ENCODE assay signal across 29 cellular contexts in genomic region chr2:16952805-16953204, GRCh38.
"Had no signal": no experiment of that assay in that cellular context is flagged by ENCODE, and none has a peak within 500 bp of the region (broad histone marks: within the 10 kb centered on the region; RNA-seq: fewer than 3 reads in every experiment).

No MANE protein-coding gene starts in this region.

- H3K27ac ChIP-seq: neural progenitor cell, ovary, parathyroid adenoma, psoas muscle, skin epidermis, suprapubic skin, testis, tibial artery, transverse colon, upper lobe of right lung, uterus had no signal

- H3K9me3 Mint-ChIP-seq: nephron, neural progenitor cell, type B pancreatic cell had no signal

- ATAC-seq: naive thymus-derived CD4-positive, alpha-beta T cell; natural killer cell; psoas muscle; right cardiac atrium; sciatic nerve; stimulated activated effector memory CD8-positive, alpha-beta T cell treated with anti-CD3 and anti-CD28 coated beads, Interleukin-12 subunit alpha, Interleukin-12 subunit beta, amount 100 ng/mL, for 72 hours; stimulated activated naive CD8-positive, alpha-beta T cell treated with anti-CD3 and anti-CD28 coated beads, Interleukin-15, amount 100 ng/mL, for 72 hours; stimulated activated naive CD8-positive, alpha-beta T cell treated with anti-CD3 and anti-CD28 coated beads, Interleukin-15, Interleukin-2, amounts not matched to agents 100 U/mL and 50 U/mL, for 24 hours; upper lobe of right lung had no signal

- H3K4me1 ChIP-seq: parathyroid adenoma, psoas muscle, suprapubic skin, tibial artery, transverse colon, upper lobe of right lung, uterus had no signal

- H3K27me3 ChIP-seq: neural progenitor cell, ovary, suprapubic skin, testis, tibial artery, transverse colon, upper lobe of right lung, uterus had no signal

- H3K27ac Mint-ChIP-seq: naive thymus-derived CD4-positive, alpha-beta T cell; natural killer cell; nephron; neural progenitor cell; progenitor cell of endocrine pancreas; stimulated activated effector memory CD8-positive, alpha-beta T cell treated with anti-CD3 and anti-CD28 coated beads, Interleukin-12 subunit alpha, Interleukin-12 subunit beta, amount 100 ng/mL, for 72 hours; stimulated activated naive CD8-positive, alpha-beta T cell treated with anti-CD3 and anti-CD28 coated beads, Interleukin-15, amount 100 ng/mL, for 72 hours; type B pancreatic cell had no signal

- H3K4me1 Mint-ChIP-seq: naive thymus-derived CD4-positive, alpha-beta T cell; natural killer cell; stimulated activated effector memory CD8-positive, alpha-beta T cell treated with anti-CD3 and anti-CD28 coated beads, Interleukin-12 subunit alpha, Interleukin-12 subunit beta, amount 100 ng/mL, for 72 hours; stimulated activated naive CD8-positive, alpha-beta T cell treated with anti-CD3 and anti-CD28 coated beads, Interleukin-15, amount 100 ng/mL, for 72 hours had no signal

- H3K36me3 Mint-ChIP-seq: naive thymus-derived CD4-positive, alpha-beta T cell; natural killer cell; neural progenitor cell; stimulated activated effector memory CD8-positive, alpha-beta T cell treated with anti-CD3 and anti-CD28 coated beads, Interleukin-12 subunit alpha, Interleukin-12 subunit beta, amount 100 ng/mL, for 72 hours; type B pancreatic cell had no signal

- H3K4me3 ChIP-seq: neural progenitor cell, ovary, psoas muscle, skin epidermis, suprapubic skin, testis, tibial artery, transverse colon, upper lobe of right lung, uterus had no signal

- H2AFZ ChIP-seq: neural progenitor cell, parathyroid adenoma had no signal

- H3K36me3 ChIP-seq: neural progenitor cell, ovary, suprapubic skin, tibial artery, transverse colon, upper lobe of right lung, uterus had no signal

- DNase-seq: naive thymus-derived CD4-positive, alpha-beta T cell; natural killer cell; occipital lobe; ovary; posterior cingulate gyrus; psoas muscle; right cardiac atrium; stimulated activated CD4-positive, alpha-beta T cell treated with anti-CD3 and anti-CD28 coated beads, Interleukin-15, amount 100 ng/mL, for 24 hours; stimulated activated CD4-positive, alpha-beta T cell treated with anti-CD3 and anti-CD28 coated beads, Interleukin-2, amount 100 ng/mL, for 24 hours; stimulated activated CD4-positive, alpha-beta T cell treated with anti-CD3 and anti-CD28 coated beads, Interleukin-2, amount 100 ng/mL, for 48 hours; stimulated activated CD4-positive, alpha-beta T cell treated with anti-CD3 and anti-CD28 coated beads, Interleukin-4, amount 100 ng/mL, for 24 hours; stimulated activated naive CD4-positive, alpha-beta T cell; stimulated activated naive CD8-positive, alpha-beta T cell treated with anti-CD3 and anti-CD28 coated beads, Interleukin-15, amount 100 ng/mL, for 72 hours; stimulated activated naive CD8-positive, alpha-beta T cell treated with anti-CD3 and anti-CD28 coated beads, Interleukin-15, Interleukin-2, amounts not matched to agents 100 U/mL and 50 U/mL, for 24 hours; substantia nigra; testis; tibial artery; transverse colon; upper lobe of right lung; uterus had no signal

- H3K4me2 ChIP-seq: neural progenitor cell had no signal

- H3K79me2 ChIP-seq: parathyroid adenoma had no signal

- H3K4me3 Mint-ChIP-seq: naive thymus-derived CD4-positive, alpha-beta T cell; natural killer cell; nephron; neural progenitor cell; stimulated activated effector memory CD8-positive, alpha-beta T cell treated with anti-CD3 and anti-CD28 coated beads, Interleukin-12 subunit alpha, Interleukin-12 subunit beta, amount 100 ng/mL, for 72 hours; stimulated activated naive CD8-positive, alpha-beta T cell treated with anti-CD3 and anti-CD28 coated beads, Interleukin-15, amount 100 ng/mL, for 72 hours; type B pancreatic cell had no signal

- H3K27me3 Mint-ChIP-seq: naive thymus-derived CD4-positive, alpha-beta T cell; stimulated activated naive CD8-positive, alpha-beta T cell treated with anti-CD3 and anti-CD28 coated beads, Interleukin-15, amount 100 ng/mL, for 72 hours had no signal

- H3K9ac ChIP-seq: neural progenitor cell, parathyroid adenoma had no signal

- H3K9me3 ChIP-seq: ovary, psoas muscle, suprapubic skin, testis, tibial artery, transverse colon, upper lobe of right lung, uterus had no signal
